ENCODE assay signal across 10 cellular contexts in genomic region chr20:478949-479429, GRCh38. TPM values are rescaled to one million over a fixed set of nuclear protein-coding genes. Genes with fewer than 3 reads are reported as not detected.
DNase-seq lines count a peak whose midpoint lies in the region; ATAC-seq and TF ChIP-seq lines count a peak whose summit lies in the region.
"Had no signal": no experiment of that assay in that cellular context is flagged by ENCODE, and none has a peak within 500 bp of the region (broad histone marks: within the 10 kb centered on the region; RNA-seq: fewer than 3 reads in every experiment).

No MANE protein-coding gene starts in this region.

- ATAC-seq in T-helper 17 cell = peak; percentile 75
- ATAC-seq in esophagus mucosa = peak; percentile 46
- no peak for ATAC-seq in GM21529 (IDR thresholded peaks at IDR 0.05; ENCODE audit: unreplicated experiment)

- H3K9me3 ChIP-seq in T-helper 17 cell (ENCODE audit: control insufficient read depth, low read length, poor library complexity, severe bottlenecking) = no peaks in the 10 kb centered on the region

- peak; percentile 12; the same call in 1 of the 2 replicates for TF ChIP-seq CTCF in GM12875 (IDR thresholded peaks at IDR 0.05; ENCODE audit: borderline replicate concordance, insufficient read depth, low read depth, low read length)
- TF ChIP-seq CTCF in nephron progenitor cell (IDR thresholded peaks at IDR 0.05) = peak; percentile 54

- H3K4me1 Mint-ChIP-seq in T-helper 17 cell (peaks cover 19% of the 10 kb centered on the region), nephron progenitor cell (no peaks in the 10 kb centered on the region)

- no peak overlapping the region for H3K4me3 ChIP-seq in GM12875 (ENCODE audit: low read depth, low read length)
- H3K4me3 ChIP-seq: skin epidermis had no signal

- H3K4me3 Mint-ChIP-seq in T-helper 17 cell = no peak overlapping the region
- H3K4me3 Mint-ChIP-seq in nephron progenitor cell = no peak overlapping the region
- H3K4me3 Mint-ChIP-seq: IgD-negative memory B cell had no signal

- H3K36me3 Mint-ChIP-seq in T-helper 17 cell (ENCODE audit: low read depth) (peaks cover 4% of the 10 kb centered on the region), nephron progenitor cell (ENCODE audit: low read depth) (peaks cover 63% of the 10 kb centered on the region)
- H3K36me3 Mint-ChIP-seq: IgD-negative memory B cell had no signal

- peaks cover 9% of the 10 kb centered on the region for H3K9me3 Mint-ChIP-seq in nephron progenitor cell
- H3K9me3 Mint-ChIP-seq: IgD-negative memory B cell had no signal

- DNase-seq in AML-193 (lab: John Stamatoyannopoulos, UW) (peak; percentile 69 to 74), NCI-H1694 treated with DMSO at 0.1 percent for 48 hours (lab: John Stamatoyannopoulos, UW) (peak; percentile 50), T-helper 17 cell (peak in 1 of 3 donors; percentile 16), nephron progenitor cell (peak; percentile 7), UCSD-AML1 (lab: John Stamatoyannopoulos, UW; ENCODE audit: unreplicated experiment) (no peak)

- H3K27ac Mint-ChIP-seq in T-helper 17 cell (peak overlapping the region; percentile 70), nephron progenitor cell (no peak overlapping the region)

- H3K27me3 Mint-ChIP-seq in T-helper 17 cell (no peaks in the 10 kb centered on the region), nephron progenitor cell (ENCODE audit: low read depth, poor library complexity) (no peaks in the 10 kb centered on the region)
- H3K27me3 Mint-ChIP-seq: IgD-negative memory B cell had no signal

RNA-seq across cellular contexts. Expression of gene TBC1D20, which starts 16.7 kb away (rescaled TPM):
- total RNA-seq in T-helper 17 cell = 10 to 100 TPM; 20.6 to 29.4 TPM
- 18.8 TPM for total RNA-seq in esophagus mucosa
